Comparison of ENCODE assay signal across 12 cellular contexts in the genomic region with DNA sequence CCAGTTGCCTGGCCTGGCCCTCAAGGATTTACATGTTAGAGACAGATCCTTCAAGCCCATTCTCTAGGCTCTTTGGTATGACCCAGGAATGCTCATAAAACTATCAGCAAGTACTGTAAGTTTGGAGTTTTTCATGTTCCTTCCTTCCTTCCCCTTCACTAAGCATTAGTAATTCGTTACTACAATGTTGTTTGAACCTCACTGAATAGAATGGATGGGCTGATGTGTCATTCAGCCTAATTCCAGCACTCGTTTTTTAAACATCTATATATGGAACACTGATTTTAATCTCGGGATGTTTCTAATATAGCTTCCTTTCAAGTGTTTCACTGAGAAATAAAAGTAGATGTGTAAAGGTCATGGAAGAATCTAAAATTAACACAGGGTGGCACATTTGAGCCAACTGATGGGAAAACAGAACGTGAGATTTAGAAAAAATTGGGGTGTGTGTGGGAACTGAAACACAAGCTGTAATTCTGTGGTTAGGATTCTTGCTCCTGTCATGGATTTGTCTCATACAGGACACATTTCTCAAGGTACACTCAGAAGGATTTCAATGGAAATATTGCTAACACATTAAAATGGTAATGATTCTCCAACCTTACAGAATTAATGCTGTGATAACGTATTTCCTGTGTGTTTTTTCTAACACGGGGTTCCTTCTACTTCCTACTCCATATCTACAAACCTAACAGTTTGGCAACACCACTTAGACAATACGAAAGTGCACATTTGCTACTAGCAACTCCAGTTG.
A peak's percentile ranks its signal among the peaks of the same experiment; 100 is the strongest.
DNase-seq lines count a peak whose midpoint lies in the region; ATAC-seq, FAIRE-seq and TF ChIP-seq lines count a peak whose summit lies in the region.
"Had no signal": no experiment of that assay in that cellular context is flagged by ENCODE, and none has a peak within 500 bp of the region (broad histone marks: within the 10 kb centered on the region; RNA-seq: fewer than 3 reads in every experiment).

No MANE protein-coding gene starts in this region.

- peak overlapping the region in 3 of 4 donors; percentile 24 to 61 (median 57) for H3K27ac ChIP-seq in gastrocnemius medialis

- in situ Hi-C loops in gastrocnemius medialis (cut with MboI; ENCODE audit: low sequenced_read_pairs in 4 of 4): no loop called here

- no peak for FAIRE-seq in HTR-8/SVneo (lab: Jason Lieb, UNC)

- peak; percentile 54 for DNase-seq in dedifferentiated amniotic fluid mesenchymal stem cell (ENCODE audit: extremely low spot score)
- DNase-seq in gastrocnemius medialis: no peak
- DNase-seq in MG63: no peak
- no peak for DNase-seq in NCI-H345 treated with DMSO at 0.1 percent for 48 hours (lab: John Stamatoyannopoulos, UW; ENCODE audit: unreplicated experiment)
- no peak for DNase-seq in HTR-8/SVneo (ENCODE audit: insufficient read length, low spot score)
- DNase-seq: activated B cell treated with CpG ODN at 0.5 μM for 24 hours, kidney glomerular epithelial cell, NCI-H2171 treated with DMSO at 0.1 percent for 48 hours, thyroid gland had no signal

- H3K36me3 ChIP-seq in gastrocnemius medialis (no peaks in the 10 kb centered on the region), MG63 (no peaks in the 10 kb centered on the region)
- H3K36me3 ChIP-seq: thyroid gland had no signal

- no peaks in the 10 kb centered on the region for H3K9me3 ChIP-seq in gastrocnemius medialis
- no peaks in the 10 kb centered on the region for H3K9me3 ChIP-seq in MG63
- H3K9me3 ChIP-seq: thyroid gland had no signal

- TF ChIP-seq CTCF in LNCAP (IDR thresholded peaks at IDR 0.05) (peak; percentile 16; the same call in 1 of the 2 replicates), gastrocnemius medialis (IDR thresholded peaks at IDR 0.05 in 4 of 5, conservative IDR thresholded peaks at IDR 0.05 in 1 of 5) (no peak)

- no peaks in the 10 kb centered on the region for H3K4me1 ChIP-seq in gastrocnemius medialis
- H3K4me1 ChIP-seq: thyroid gland had no signal

- ATAC-seq in GM18511 (IDR thresholded peaks at IDR 0.05; ENCODE audit: unreplicated experiment) (peak; percentile 59), gastrocnemius medialis (no peak), GM21723 (IDR thresholded peaks at IDR 0.05; ENCODE audit: unreplicated experiment) (no peak)

- no peak for TF ChIP-seq POLR2A in gastrocnemius medialis (IDR thresholded peaks at IDR 0.05)

- intact Hi-C loops in gastrocnemius medialis (cut with DNase I; ENCODE audit: low total_unique reads): no loop called here

- H3K4me3 ChIP-seq in gastrocnemius medialis (no peak overlapping the region), MG63 (no peak overlapping the region)
- H3K4me3 ChIP-seq: thyroid gland had no signal

- H3K27me3 ChIP-seq in gastrocnemius medialis: no peaks in the 10 kb centered on the region
- H3K27me3 ChIP-seq in MG63: no peaks in the 10 kb centered on the region
- H3K27me3 ChIP-seq: thyroid gland had no signal
